9 cellular contexts compared by ENCODE assay signal in genomic region chr12:52327086-52327829, GRCh38. TPM values are rescaled to one million over a fixed set of nuclear protein-coding genes. Genes with fewer than 3 reads are reported as not detected.
A peak's percentile ranks its signal among the peaks of the same experiment; 100 is the strongest.
DNase-seq lines count a peak whose midpoint lies in the region; ATAC-seq and TF ChIP-seq lines count a peak whose summit lies in the region.
"Had no signal": no experiment of that assay in that cellular context is flagged by ENCODE, and none has a peak within 500 bp of the region (broad histone marks: within the 10 kb centered on the region; RNA-seq: fewer than 3 reads in every experiment).

No MANE protein-coding gene starts in this region.

- H3K36me3 Mint-ChIP-seq in CD8-positive, alpha-beta T cell: no peaks in the 10 kb centered on the region
- H3K36me3 Mint-ChIP-seq in activated CD8-positive, alpha-beta T cell treated with anti-CD3 and anti-CD28 coated beads for 36 hours (ENCODE audit: low read depth): no peaks in the 10 kb centered on the region
- H3K36me3 Mint-ChIP-seq in effector memory CD8-positive, alpha-beta T cell (ENCODE audit: insufficient read depth): peaks cover 4% of the 10 kb centered on the region

- POLR2A ChIA-PET in CD8-positive, alpha-beta T cell (lab: Charles Lee): interaction anchor here (1.3 to 2.1 kb wide), 2 partner anchors 24 to 173 kb away, joined by 5 to 6 read pairs; no protein-coding TSS in a partner anchor
- POLR2A ChIA-PET in activated CD8-positive, alpha-beta T cell treated with anti-CD3 and anti-CD28 coated beads for 36 hours (lab: Charles Lee): no interaction called here

- TF ChIP-seq CTCF in CD8-positive, alpha-beta T cell (IDR thresholded peaks at IDR 0.05): peak; percentile 77
- peak; percentile 53 for TF ChIP-seq CTCF in activated CD8-positive, alpha-beta T cell treated with anti-CD3 and anti-CD28 coated beads for 36 hours (IDR thresholded peaks at IDR 0.05)

- H3K27me3 Mint-ChIP-seq in CD8-positive, alpha-beta T cell (ENCODE audit: low read depth): peaks cover 13% of the 10 kb centered on the region
- H3K27me3 Mint-ChIP-seq in activated CD8-positive, alpha-beta T cell treated with anti-CD3 and anti-CD28 coated beads for 36 hours: peaks cover 6% of the 10 kb centered on the region
- peaks cover 35 to 46% of the 10 kb centered on the region in 2 donors for H3K27me3 Mint-ChIP-seq in effector memory CD8-positive, alpha-beta T cell

- no peaks in the 10 kb centered on the region for H3K27me3 ChIP-seq in CD8-positive, alpha-beta T cell (ENCODE audit: insufficient read depth, low read length)
- H3K27me3 ChIP-seq in mesendoderm (ENCODE audit: insufficient read depth, low read length, poor library complexity): no peaks in the 10 kb centered on the region

- no peaks in the 10 kb centered on the region for H3K79me1 ChIP-seq in mesendoderm (ENCODE audit: low read length)

- intact Hi-C loops in CD8-positive, alpha-beta T cell (cut with DNase I, micrococcal nuclease): loop anchor here (1.0 kb wide), 3 partner anchors 170 to 175 kb away; no protein-coding TSS in a partner anchor
- intact Hi-C loops in activated CD8-positive, alpha-beta T cell treated with anti-CD3 and anti-CD28 coated beads for 36 hours (cut with micrococcal nuclease): loop anchor here (5.0 kb wide), 1 partner anchor 170 kb away; no protein-coding TSS in a partner anchor

- WGBS in mesendoderm (ENCODE audit: extremely low coverage, insufficient coverage, low lambda C conversion rate): no CpG with 5 or more reads among the region's 10 CpGs

- no peak overlapping the region for H4K8ac ChIP-seq in mesendoderm (ENCODE audit: low read depth, low read length)

- no peaks in the 10 kb centered on the region for H3K79me2 ChIP-seq in mesendoderm (ENCODE audit: control insufficient read depth, insufficient read depth, low read length)

- H3K27ac ChIP-seq in CD8-positive, alpha-beta T cell (ENCODE audit: low read depth, low read length): no peak overlapping the region
- H3K27ac ChIP-seq in mesendoderm (ENCODE audit: low read depth, low read length): no peak overlapping the region

- H3K36me3 ChIP-seq in CD8-positive, alpha-beta T cell (ENCODE audit: insufficient read depth, low read length): no peaks in the 10 kb centered on the region
- no peaks in the 10 kb centered on the region for H3K36me3 ChIP-seq in mesendoderm (ENCODE audit: control insufficient read depth, insufficient read depth, low read length)

- H2BK120ac ChIP-seq in mesendoderm (ENCODE audit: low read depth, low read length): no peak overlapping the region

- H3K4ac ChIP-seq in mesendoderm (ENCODE audit: low read depth, low read length): no peak overlapping the region

- H4K5ac ChIP-seq in mesendoderm (ENCODE audit: low read length): no peak overlapping the region

- no peak overlapping the region for H2AK5ac ChIP-seq in mesendoderm (ENCODE audit: low read length)

- CTCF ChIA-PET in CD8-positive, alpha-beta T cell (lab: Charles Lee): interaction anchor here (0.7 to 3.0 kb wide), 31 partner anchors 9 to 557 kb away, joined by 3 to 24 read pairs (median 5); no protein-coding TSS in a partner anchor
- CTCF ChIA-PET in activated CD8-positive, alpha-beta T cell treated with anti-CD3 and anti-CD28 coated beads for 36 hours (lab: Charles Lee): interaction anchor here (0.7 to 5.6 kb wide), 33 partner anchors 8 to 552 kb away, joined by 3 to 39 read pairs (median 5); no protein-coding TSS in a partner anchor

- H3K9ac ChIP-seq in mesendoderm (ENCODE audit: low read length): no peak overlapping the region

- H3K9me3 ChIP-seq in CD8-positive, alpha-beta T cell (ENCODE audit: low read length): no peaks in the 10 kb centered on the region

- peaks cover 5% of the 10 kb centered on the region for H3K4me1 Mint-ChIP-seq in CD8-positive, alpha-beta T cell (ENCODE audit: low read depth)
- H3K4me1 Mint-ChIP-seq in activated CD8-positive, alpha-beta T cell treated with anti-CD3 and anti-CD28 coated beads for 36 hours (ENCODE audit: low read depth): peaks cover 12% of the 10 kb centered on the region
- peaks cover 8 to 10% of the 10 kb centered on the region in 2 donors for H3K4me1 Mint-ChIP-seq in effector memory CD8-positive, alpha-beta T cell (ENCODE audit: low read depth in 2 of 2)

- DNase-seq in CD8-positive, alpha-beta T cell: peak; percentile 55 to 81 (median 74)
- DNase-seq in HK-2 (ENCODE audit: unreplicated experiment): peak; percentile 86
- DNase-seq in NCI-H82 (lab: John Stamatoyannopoulos, UW): peak; percentile 86
- peak; percentile 87 for DNase-seq in activated CD8-positive, alpha-beta T cell treated with anti-CD3 and anti-CD28 coated beads for 36 hours
- DNase-seq in effector memory CD8-positive, alpha-beta T cell: peak; percentile 57 to 69 (median 65)
- DNase-seq in mesendoderm: peak; percentile 94
- DNase-seq in stimulated activated CD8-positive, alpha-beta memory T cell treated with anti-CD3 and anti-CD28 coated beads, Interleukin-4, amount 100 ng/mL, for 1 hour (ENCODE audit: low read depth in 2 of 2, low spot score in 1 of 2): peak; percentile 37 to 56

- H2BK15ac ChIP-seq in mesendoderm (replicated peaks; ENCODE audit: low read depth): no peak overlapping the region

- H2BK5ac ChIP-seq in mesendoderm (ENCODE audit: low read length): no peak overlapping the region

- H3K4me2 ChIP-seq in mesendoderm (ENCODE audit: low read length): no peak overlapping the region

- no peak overlapping the region for H3K27ac Mint-ChIP-seq in CD8-positive, alpha-beta T cell
- no peak overlapping the region for H3K27ac Mint-ChIP-seq in activated CD8-positive, alpha-beta T cell treated with anti-CD3 and anti-CD28 coated beads for 36 hours
- H3K27ac Mint-ChIP-seq in effector memory CD8-positive, alpha-beta T cell: no peak overlapping the region

- no peak overlapping the region for H3K18ac ChIP-seq in mesendoderm (ENCODE audit: low read length)

- H3K4me3 Mint-ChIP-seq in CD8-positive, alpha-beta T cell: no peak overlapping the region
- H3K4me3 Mint-ChIP-seq in activated CD8-positive, alpha-beta T cell treated with anti-CD3 and anti-CD28 coated beads for 36 hours: no peak overlapping the region
- no peak overlapping the region for H3K4me3 Mint-ChIP-seq in effector memory CD8-positive, alpha-beta T cell

- H3K9me3 Mint-ChIP-seq in CD8-positive, alpha-beta T cell: no peaks in the 10 kb centered on the region
- no peaks in the 10 kb centered on the region for H3K9me3 Mint-ChIP-seq in activated CD8-positive, alpha-beta T cell treated with anti-CD3 and anti-CD28 coated beads for 36 hours
- no peaks in the 10 kb centered on the region for H3K9me3 Mint-ChIP-seq in effector memory CD8-positive, alpha-beta T cell

- H3K4me3 ChIP-seq in CD8-positive, alpha-beta T cell (ENCODE audit: low read depth, low read length): no peak overlapping the region
- no peak overlapping the region for H3K4me3 ChIP-seq in mesendoderm (ENCODE audit: low read length)

- no peak overlapping the region for H3K56ac ChIP-seq in mesendoderm (ENCODE audit: low read length)

- H3K4me1 ChIP-seq in CD8-positive, alpha-beta T cell (ENCODE audit: insufficient read depth, low read length): no peaks in the 10 kb centered on the region
- no peaks in the 10 kb centered on the region for H3K4me1 ChIP-seq in mesendoderm (ENCODE audit: control insufficient read depth, low read depth, low read length)

- H3K23ac ChIP-seq in mesendoderm (ENCODE audit: low read length): no peak overlapping the region

- peak; percentile 97 for ATAC-seq in CD8-positive, alpha-beta T cell
- peak; percentile 98 for ATAC-seq in GM19463 (IDR thresholded peaks at IDR 0.05; ENCODE audit: unreplicated experiment)
- ATAC-seq in activated CD8-positive, alpha-beta T cell treated with anti-CD3 and anti-CD28 coated beads for 36 hours: peak; percentile 98
- ATAC-seq in effector memory CD8-positive, alpha-beta T cell (replicated peaks): peak; percentile 97

RNA-seq across cellular contexts. Expression of gene KRT83, which starts 6.1 kb away (rescaled TPM):
- total RNA-seq in CD8-positive, alpha-beta T cell: not detected
- not detected for total RNA-seq in activated CD8-positive, alpha-beta T cell treated with anti-CD3 and anti-CD28 coated beads for 36 hours
- polyA plus RNA-seq in mesendoderm (2013, experiment 1 of 2): not detected
- not detected for polyA plus RNA-seq in mesendoderm (2013, experiment 2 of 2)
- total RNA-seq: T-helper 2 cell treated with Interferon-gamma antibody and Interleukin-4, amounts not matched to agents 100 ng/mL and 5 ng/mL, for 36 hours had no signal

RNA-seq across cellular contexts. Expression of gene KRT81, which starts 35.9 kb away (rescaled TPM):
- not detected for total RNA-seq in CD8-positive, alpha-beta T cell
- not detected for total RNA-seq in activated CD8-positive, alpha-beta T cell treated with anti-CD3 and anti-CD28 coated beads for 36 hours
- polyA plus RNA-seq in mesendoderm (2013, experiment 1 of 2): not detected
- polyA plus RNA-seq in mesendoderm (2013, experiment 2 of 2): not detected

RNA-seq across cellular contexts. Expression of gene KRT85, which starts 40.0 kb away (rescaled TPM):
- total RNA-seq in CD8-positive, alpha-beta T cell: not detected
- not detected for total RNA-seq in activated CD8-positive, alpha-beta T cell treated with anti-CD3 and anti-CD28 coated beads for 36 hours
- polyA plus RNA-seq in mesendoderm (2013, experiment 1 of 2): not detected
- polyA plus RNA-seq in mesendoderm (2013, experiment 2 of 2): not detected
- total RNA-seq: T-helper 2 cell treated with Interferon-gamma antibody and Interleukin-4, amounts not matched to agents 100 ng/mL and 5 ng/mL, for 36 hours had no signal

RNA-seq across cellular contexts. Expression of gene KRT86, which starts 52.8 kb away (rescaled TPM):
- total RNA-seq in CD8-positive, alpha-beta T cell: under 1 TPM; 0.31 to 0.54 TPM
- total RNA-seq in activated CD8-positive, alpha-beta T cell treated with anti-CD3 and anti-CD28 coated beads for 36 hours: not detected
- polyA plus RNA-seq in mesendoderm (2013, experiment 1 of 2): 0.01 TPM
- 0.03 TPM for polyA plus RNA-seq in mesendoderm (2013, experiment 2 of 2)

RNA-seq across cellular contexts. Expression of gene KRT84, which starts 58.2 kb away (rescaled TPM):
- total RNA-seq in CD8-positive, alpha-beta T cell: not detected
- total RNA-seq in activated CD8-positive, alpha-beta T cell treated with anti-CD3 and anti-CD28 coated beads for 36 hours: not detected
- polyA plus RNA-seq in mesendoderm (2013, experiment 1 of 2): not detected
- not detected for polyA plus RNA-seq in mesendoderm (2013, experiment 2 of 2)
- total RNA-seq: T-helper 2 cell treated with Interferon-gamma antibody and Interleukin-4, amounts not matched to agents 100 ng/mL and 5 ng/mL, for 36 hours had no signal
